1 cellular context compared by ENCODE assay signal in genomic region chr10:97701438-97702064, GRCh38.
TF ChIP-seq lines count a peak whose summit lies in the region.

No MANE protein-coding gene starts in this region.

TF ChIP-seq in WTC11, 78 proteins besides CTCF, POLR2A, EP300 and RAD21 (continued from another document):
- TF ChIP-seq ERG (CRISPR knock-in tag; IDR thresholded peaks at IDR 0.05): no peak
- no peak for TF ChIP-seq HMGA2 (CRISPR knock-in tag; IDR thresholded peaks at IDR 0.05)
